18 cellular contexts compared by ENCODE assay signal in the genomic region with DNA sequence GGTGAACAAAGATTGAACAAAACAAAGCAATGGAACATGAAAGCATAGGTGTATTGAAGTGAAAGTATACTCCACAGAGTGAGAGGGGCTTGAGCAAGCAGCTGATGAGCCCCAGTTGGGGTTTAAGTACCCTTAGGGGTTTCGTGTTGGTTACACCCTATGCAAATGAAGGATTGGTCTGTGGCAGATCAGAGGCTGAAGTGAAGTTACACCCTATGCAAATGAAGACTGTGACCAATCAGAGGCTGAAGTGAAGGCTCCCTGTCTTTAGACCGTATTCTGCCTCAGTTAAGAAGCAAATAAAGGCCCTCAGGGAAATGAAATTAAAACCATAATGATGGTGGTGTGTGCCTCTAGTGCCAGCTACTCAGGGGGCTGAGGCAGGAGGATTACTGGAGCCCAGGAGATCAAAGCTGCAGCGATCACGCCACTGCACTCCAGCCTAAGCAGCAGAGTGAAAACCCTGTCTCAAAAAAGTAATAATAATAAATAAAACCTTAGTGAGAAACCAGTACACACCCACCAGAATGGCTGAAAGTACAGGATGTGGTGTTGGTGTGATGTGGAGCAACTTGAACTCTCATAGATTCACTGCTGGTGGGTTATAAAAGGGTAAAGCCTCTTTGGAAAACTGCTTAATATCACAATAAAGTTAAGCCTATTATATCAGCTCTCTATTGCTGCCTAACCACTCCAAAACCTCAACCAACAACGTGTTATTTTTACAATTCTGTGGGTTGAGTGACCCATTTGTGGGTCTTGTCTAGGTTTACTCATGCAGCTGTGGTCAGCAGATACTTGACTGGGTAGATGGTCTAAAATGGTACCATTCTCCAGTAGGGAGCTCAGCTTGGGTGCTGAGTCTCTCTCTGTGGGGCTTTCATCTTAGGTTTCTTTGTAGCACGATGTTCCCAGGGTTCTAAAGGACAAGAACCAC. TPM values are rescaled to one million over a fixed set of nuclear protein-coding genes. Genes with fewer than 3 reads are reported as not detected.
A peak's percentile ranks its signal among the peaks of the same experiment; 100 is the strongest.
DNase-seq lines count a peak whose midpoint lies in the region; ATAC-seq and TF ChIP-seq lines count a peak whose summit lies in the region.
"Had no signal": no experiment of that assay in that cellular context is flagged by ENCODE, and none has a peak within 500 bp of the region (broad histone marks: within the 10 kb centered on the region; RNA-seq: fewer than 3 reads in every experiment).

No MANE protein-coding gene starts in this region.

- H3K4me3 ChIP-seq in A673 (ENCODE audit: low read depth, low read length, poor library complexity, severe bottlenecking) (no peak overlapping the region), GM12865 (ENCODE audit: low read depth, low read length) (no peak overlapping the region), lower lobe of right lung (no peak overlapping the region), tibial nerve (no peak overlapping the region)
- H3K4me3 ChIP-seq: gastrocnemius medialis, ovary, skin epidermis had no signal

- peaks cover 64% of the 10 kb centered on the region for H3K36me3 ChIP-seq in A673 (ENCODE audit: insufficient read depth, low read length, poor library complexity, severe bottlenecking)
- peaks cover 91% of the 10 kb centered on the region for H3K36me3 ChIP-seq in lower lobe of right lung
- H3K36me3 ChIP-seq in tibial nerve = peaks cover 1 to 94% (median 5%) of the 10 kb centered on the region in 3 donors
- H3K36me3 ChIP-seq: ovary had no signal

- peak; percentile 11 for DNase-seq in A673 (ENCODE audit: low spot score)
- peak; percentile 56 for DNase-seq in GM12865 (ENCODE audit: low read depth)
- DNase-seq in activated B cell treated with CpG ODN at 0.5 μM for 24 hours = no peak
- no peak for DNase-seq in lower lobe of right lung
- DNase-seq in tibial nerve (ENCODE audit: low spot score in 2 of 2) = no peak
- DNase-seq in globus pallidus (ENCODE audit: low spot score) = no peak
- no peak for DNase-seq in cerebellar cortex (ENCODE audit: low spot score)
- DNase-seq: activated CD4-positive, alpha-beta T cell treated with anti-CD3 and anti-CD28 coated beads for 48 hours; activated gamma-delta T cell treated with Interleukin-2 at 50 U/mL for 16 hours; caudate nucleus; gastrocnemius medialis; mesenchymal stem cell; NCI-H187; NCI-H524; ovary had no signal

- CTCF ChIA-PET in A673 (lab: Charles Lee) (no interaction called here), activated B cell treated with CpG ODN at 0.5 μM for 24 hours (lab: Charles Lee) (no interaction called here)

- intact Hi-C loops in A673 (cut with micrococcal nuclease; ENCODE audit: unreplicated experiment) = no loop called here
- intact Hi-C loops in activated B cell treated with CpG ODN at 0.5 μM for 24 hours (cut with micrococcal nuclease) = no loop called here
- intact Hi-C loops in lower lobe of right lung (cut with DNase I) = no loop called here

- no peak overlapping the region for H3K4me3 Mint-ChIP-seq in activated B cell treated with CpG ODN at 0.5 μM for 24 hours

- no TSS peak for BruUV-seq in A673 (replicated peaks; lab: Mats Ljungman, UMichigan)

- H3K27me3 ChIP-seq in A673 (replicated peaks; ENCODE audit: insufficient read depth, low read depth, low read length, poor library complexity) (no peaks in the 10 kb centered on the region), lower lobe of right lung (ENCODE audit: low read depth) (no peaks in the 10 kb centered on the region), tibial nerve (no peaks in the 10 kb centered on the region)
- H3K27me3 ChIP-seq: gastrocnemius medialis, ovary had no signal

- POLR2A ChIA-PET in A673 (lab: Charles Lee; ENCODE audit: low non-redundant PET) (no interaction called here), activated B cell treated with CpG ODN at 0.5 μM for 24 hours (lab: Charles Lee) (interaction anchor here (1.3 kb wide), 1 partner anchor 13 kb away, joined by 3 read pairs; a partner anchor contains a TSS)

- peaks cover 73% of the 10 kb centered on the region for H3K36me3 Mint-ChIP-seq in activated B cell treated with CpG ODN at 0.5 μM for 24 hours (ENCODE audit: low read depth)

- H3K9me3 ChIP-seq in A673 (ENCODE audit: low read depth, low read length, poor library complexity, severe bottlenecking) (no peaks in the 10 kb centered on the region), lower lobe of right lung (no peaks in the 10 kb centered on the region), tibial nerve (no peaks in the 10 kb centered on the region)
- H3K9me3 ChIP-seq: gastrocnemius medialis, ovary had no signal

- ATAC-seq in activated B cell treated with CpG ODN at 0.5 μM for 24 hours (ENCODE audit: low read depth) (no peak), lower lobe of right lung (peak; percentile 21 to 27), GM18520 (IDR thresholded peaks at IDR 0.05; ENCODE audit: unreplicated experiment) (no peak)
- ATAC-seq: gastrocnemius medialis had no signal

- WGBS in tibial nerve, 2 donors = 90 to 91% methylated on average over 6 of the region's 6 CpGs

- H3K27ac ChIP-seq in A673 (ENCODE audit: low read depth, low read length, poor library complexity, severe bottlenecking) (no peak overlapping the region), lower lobe of right lung (no peak overlapping the region), tibial nerve (no peak overlapping the region)
- H3K27ac ChIP-seq: gastrocnemius medialis, ovary, RWPE1 had no signal

- TF ChIP-seq EP300 in tibial nerve (IDR thresholded peaks at IDR 0.05) = no peak

- no peak for TF ChIP-seq CTCF in A673 (conservative IDR thresholded peaks at IDR 0.05; ENCODE audit: low read depth, low read length)
- TF ChIP-seq CTCF in GM12865 (IDR thresholded peaks at IDR 0.05; ENCODE audit: insufficient read depth, low read depth, low read length, missing control alignments) = no peak
- TF ChIP-seq CTCF in activated B cell treated with CpG ODN at 0.5 μM for 24 hours (IDR thresholded peaks at IDR 0.05) = no peak
- TF ChIP-seq CTCF in lower lobe of right lung (IDR thresholded peaks at IDR 0.05) = no peak
- no peak for TF ChIP-seq CTCF in tibial nerve (IDR thresholded peaks at IDR 0.05)

- H3K9me3 Mint-ChIP-seq in activated B cell treated with CpG ODN at 0.5 μM for 24 hours = peaks cover 4% of the 10 kb centered on the region

- no peaks in the 10 kb centered on the region for H3K27me3 Mint-ChIP-seq in activated B cell treated with CpG ODN at 0.5 μM for 24 hours

- H3K4me1 ChIP-seq in A673 (ENCODE audit: insufficient read depth, low read length, poor library complexity, severe bottlenecking) (no peaks in the 10 kb centered on the region), lower lobe of right lung (no peaks in the 10 kb centered on the region), tibial nerve (no peaks in the 10 kb centered on the region)
- H3K4me1 ChIP-seq: gastrocnemius medialis had no signal

- peak overlapping the region; percentile 46 for H3K27ac Mint-ChIP-seq in activated B cell treated with CpG ODN at 0.5 μM for 24 hours

- TF ChIP-seq POLR2A in tibial nerve (IDR thresholded peaks at IDR 0.05) = no peak

- H3K4me1 Mint-ChIP-seq in activated B cell treated with CpG ODN at 0.5 μM for 24 hours = peaks cover 8% of the 10 kb centered on the region

RNA-seq across cellular contexts. Expression of a gene that starts 12.8 kb away (rescaled TPM):
- total RNA-seq in A673 (2021) (32.0 and 34.5 TPM in 2 replicates), activated B cell treated with CpG ODN at 0.5 μM for 24 hours (68.3 and 83.2 TPM in 2 replicates), lower lobe of right lung (38.9 TPM), tibial nerve (10 to 100 TPM; 62.7 to 89.2 (median 80.2) TPM)

RNA-seq across cellular contexts. Expression of a gene that starts 33.9 kb away (rescaled TPM):
- total RNA-seq in A673 (2021) (61.1 and 63.3 TPM in 2 replicates), activated B cell treated with CpG ODN at 0.5 μM for 24 hours (84.2 and 98.0 TPM in 2 replicates), lower lobe of right lung (66.5 TPM), tibial nerve (10 to 100 TPM; 43.9 to 87.0 (median 70.2) TPM)

RNA-seq across cellular contexts. Expression of a gene that starts 45.7 kb away (rescaled TPM):
- total RNA-seq in A673 (2021) (31.8 and 32.3 TPM in 2 replicates), activated B cell treated with CpG ODN at 0.5 μM for 24 hours (30.4 and 34.8 TPM in 2 replicates), lower lobe of right lung (19.3 TPM), tibial nerve (10 to 100 TPM; 19.6 to 42.3 (median 31.4) TPM)

Comparison
In these comparisons a context has a peak if more than half of its experiments do, and no peak if none do; other contexts are left out.
1. DNase-seq: peak in A673 (single experiment) and GM12865 (single experiment); none in activated B cell treated with CpG ODN at 0.5 μM for 24 hours (single experiment), lower lobe of right lung (single experiment), tibial nerve (0 of 2), globus pallidus (single experiment) and cerebellar cortex (single experiment).
2. ATAC-seq: peak in lower lobe of right lung (2 of 2); none in activated B cell treated with CpG ODN at 0.5 μM for 24 hours (single experiment) and GM18520 (single experiment).